ENCODE assay signal across 2 cellular contexts in the genomic region with DNA sequence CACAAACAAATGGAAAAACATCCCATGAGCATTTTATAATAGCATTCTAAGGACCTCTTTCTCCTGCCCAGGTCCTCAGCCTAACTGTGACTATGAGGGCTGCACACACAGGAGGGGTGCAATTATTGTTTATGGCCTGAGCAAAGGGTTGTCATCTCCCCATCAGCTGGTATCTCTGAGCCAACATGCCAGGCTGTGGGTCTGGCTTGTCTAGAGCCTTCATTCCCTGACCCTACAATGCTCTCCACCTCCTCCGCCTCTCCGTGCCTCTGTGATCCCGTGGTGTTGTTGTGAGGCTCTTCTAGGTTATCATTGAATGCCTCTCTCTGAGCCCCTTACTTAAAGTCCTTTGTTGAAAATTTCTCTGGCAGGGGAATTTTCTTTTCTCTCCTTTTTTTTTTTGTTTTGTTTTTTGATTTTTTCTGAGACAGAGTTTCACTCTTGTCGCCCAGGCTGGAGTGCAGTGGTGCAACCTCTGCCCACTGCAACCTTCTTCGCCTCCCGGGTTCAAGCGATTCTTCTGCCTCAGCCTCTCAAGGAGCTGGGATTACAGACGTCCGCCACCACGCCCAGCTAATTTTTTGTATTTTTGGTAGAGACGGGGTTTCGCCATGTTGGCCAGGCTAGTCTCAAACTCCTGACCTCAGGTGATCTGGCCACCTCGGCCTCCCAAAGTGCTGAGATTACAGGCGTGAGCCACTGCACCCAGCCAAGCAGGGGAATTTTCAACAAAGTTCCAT.
TF ChIP-seq lines count a peak whose summit lies in the region.

No MANE protein-coding gene starts in this region.

TF ChIP-seq in IMR-90, 13 proteins besides CTCF, POLR2A, EP300 and RAD21:
- TF ChIP-seq MAFK (IDR thresholded peaks at IDR 0.05; ENCODE audit: low read depth, low read length) (no peak), SMC3 (IDR thresholded peaks at IDR 0.05; ENCODE audit: low read depth, low read length) (no peak), CHD1 (IDR thresholded peaks at IDR 0.05; ENCODE audit: low read depth, low read length) (no peak), CEBPB (IDR thresholded peaks at IDR 0.05; ENCODE audit: low read depth, low read length) (no peak), BHLHE40 (IDR thresholded peaks at IDR 0.05; ENCODE audit: low read depth, low read length) (no peak), MXI1 (IDR thresholded peaks at IDR 0.05; ENCODE audit: borderline replicate concordance, low read depth, low read length) (no peak), RFX5 (IDR thresholded peaks at IDR 0.05; ENCODE audit: low read depth, low read length) (no peak), RCOR1 (IDR thresholded peaks at IDR 0.05; ENCODE audit: insufficient replicate concordance, low read length) (no peak), MAZ (IDR thresholded peaks at IDR 0.05; ENCODE audit: borderline replicate concordance, low read depth, low read length) (no peak), NFE2L2 (IDR thresholded peaks at IDR 0.05; ENCODE audit: low read depth, low read length) (no peak), FOS (IDR thresholded peaks at IDR 0.05; ENCODE audit: low read depth, low read length) (no peak)
- TF ChIP-seq, protein P1, sequence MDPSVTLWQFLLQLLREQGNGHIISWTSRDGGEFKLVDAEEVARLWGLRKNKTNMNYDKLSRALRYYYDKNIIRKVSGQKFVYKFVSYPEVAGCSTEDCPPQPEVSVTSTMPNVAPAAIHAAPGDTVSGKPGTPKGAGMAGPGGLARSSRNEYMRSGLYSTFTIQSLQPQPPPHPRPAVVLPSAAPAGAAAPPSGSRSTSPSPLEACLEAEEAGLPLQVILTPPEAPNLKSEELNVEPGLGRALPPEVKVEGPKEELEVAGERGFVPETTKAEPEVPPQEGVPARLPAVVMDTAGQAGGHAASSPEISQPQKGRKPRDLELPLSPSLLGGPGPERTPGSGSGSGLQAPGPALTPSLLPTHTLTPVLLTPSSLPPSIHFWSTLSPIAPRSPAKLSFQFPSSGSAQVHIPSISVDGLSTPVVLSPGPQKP (IDR thresholded peaks at IDR 0.05; ENCODE audit: borderline replicate concordance, low read depth, low read length), result no peak
- TF ChIP-seq, protein P2, sequence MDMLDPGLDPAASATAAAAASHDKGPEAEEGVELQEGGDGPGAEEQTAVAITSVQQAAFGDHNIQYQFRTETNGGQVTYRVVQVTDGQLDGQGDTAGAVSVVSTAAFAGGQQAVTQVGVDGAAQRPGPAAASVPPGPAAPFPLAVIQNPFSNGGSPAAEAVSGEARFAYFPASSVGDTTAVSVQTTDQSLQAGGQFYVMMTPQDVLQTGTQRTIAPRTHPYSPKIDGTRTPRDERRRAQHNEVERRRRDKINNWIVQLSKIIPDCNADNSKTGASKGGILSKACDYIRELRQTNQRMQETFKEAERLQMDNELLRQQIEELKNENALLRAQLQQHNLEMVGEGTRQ (IDR thresholded peaks at IDR 0.05; ENCODE audit: low read depth, low read length), result no peak

TF ChIP-seq in GM23338, 12 proteins besides CTCF, POLR2A, EP300 and RAD21:
- TF ChIP-seq EZH2 (IDR thresholded peaks at IDR 0.05; ENCODE audit: low read depth, unreplicated experiment) (no peak), NANOG (IDR thresholded peaks at IDR 0.05; ENCODE audit: borderline replicate concordance) (no peak), EZH2phosphoT487 (IDR thresholded peaks at IDR 0.05; ENCODE audit: unreplicated experiment) (no peak), ZNF331 (CRISPR knock-in tag; IDR thresholded peaks at IDR 0.05; ENCODE audit: low read depth) (no peak), POLR2AphosphoS5 (IDR thresholded peaks at IDR 0.05; ENCODE audit: low read depth) (no peak), JUNB (IDR thresholded peaks at IDR 0.05; ENCODE audit: unreplicated experiment) (no peak), STAT1 (IDR thresholded peaks at IDR 0.05; ENCODE audit: unreplicated experiment) (no peak), CREB1 (CRISPR knock-in tag; IDR thresholded peaks at IDR 0.05; ENCODE audit: low read depth) (no peak), ZNF114 (CRISPR knock-in tag; IDR thresholded peaks at IDR 0.05) (no peak)
- TF ChIP-seq, protein P3, sequence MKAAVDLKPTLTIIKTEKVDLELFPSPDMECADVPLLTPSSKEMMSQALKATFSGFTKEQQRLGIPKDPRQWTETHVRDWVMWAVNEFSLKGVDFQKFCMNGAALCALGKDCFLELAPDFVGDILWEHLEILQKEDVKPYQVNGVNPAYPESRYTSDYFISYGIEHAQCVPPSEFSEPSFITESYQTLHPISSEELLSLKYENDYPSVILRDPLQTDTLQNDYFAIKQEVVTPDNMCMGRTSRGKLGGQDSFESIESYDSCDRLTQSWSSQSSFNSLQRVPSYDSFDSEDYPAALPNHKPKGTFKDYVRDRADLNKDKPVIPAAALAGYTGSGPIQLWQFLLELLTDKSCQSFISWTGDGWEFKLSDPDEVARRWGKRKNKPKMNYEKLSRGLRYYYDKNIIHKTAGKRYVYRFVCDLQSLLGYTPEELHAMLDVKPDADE (IDR thresholded peaks at IDR 0.05), result no peak
- TF ChIP-seq, protein P4, sequence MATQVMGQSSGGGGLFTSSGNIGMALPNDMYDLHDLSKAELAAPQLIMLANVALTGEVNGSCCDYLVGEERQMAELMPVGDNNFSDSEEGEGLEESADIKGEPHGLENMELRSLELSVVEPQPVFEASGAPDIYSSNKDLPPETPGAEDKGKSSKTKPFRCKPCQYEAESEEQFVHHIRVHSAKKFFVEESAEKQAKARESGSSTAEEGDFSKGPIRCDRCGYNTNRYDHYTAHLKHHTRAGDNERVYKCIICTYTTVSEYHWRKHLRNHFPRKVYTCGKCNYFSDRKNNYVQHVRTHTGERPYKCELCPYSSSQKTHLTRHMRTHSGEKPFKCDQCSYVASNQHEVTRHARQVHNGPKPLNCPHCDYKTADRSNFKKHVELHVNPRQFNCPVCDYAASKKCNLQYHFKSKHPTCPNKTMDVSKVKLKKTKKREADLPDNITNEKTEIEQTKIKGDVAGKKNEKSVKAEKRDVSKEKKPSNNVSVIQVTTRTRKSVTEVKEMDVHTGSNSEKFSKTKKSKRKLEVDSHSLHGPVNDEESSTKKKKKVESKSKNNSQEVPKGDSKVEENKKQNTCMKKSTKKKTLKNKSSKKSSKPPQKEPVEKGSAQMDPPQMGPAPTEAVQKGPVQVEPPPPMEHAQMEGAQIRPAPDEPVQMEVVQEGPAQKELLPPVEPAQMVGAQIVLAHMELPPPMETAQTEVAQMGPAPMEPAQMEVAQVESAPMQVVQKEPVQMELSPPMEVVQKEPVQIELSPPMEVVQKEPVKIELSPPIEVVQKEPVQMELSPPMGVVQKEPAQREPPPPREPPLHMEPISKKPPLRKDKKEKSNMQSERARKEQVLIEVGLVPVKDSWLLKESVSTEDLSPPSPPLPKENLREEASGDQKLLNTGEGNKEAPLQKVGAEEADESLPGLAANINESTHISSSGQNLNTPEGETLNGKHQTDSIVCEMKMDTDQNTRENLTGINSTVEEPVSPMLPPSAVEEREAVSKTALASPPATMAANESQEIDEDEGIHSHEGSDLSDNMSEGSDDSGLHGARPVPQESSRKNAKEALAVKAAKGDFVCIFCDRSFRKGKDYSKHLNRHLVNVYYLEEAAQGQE (IDR thresholded peaks at IDR 0.05; ENCODE audit: unreplicated experiment), result no peak
- TF ChIP-seq, protein P5, sequence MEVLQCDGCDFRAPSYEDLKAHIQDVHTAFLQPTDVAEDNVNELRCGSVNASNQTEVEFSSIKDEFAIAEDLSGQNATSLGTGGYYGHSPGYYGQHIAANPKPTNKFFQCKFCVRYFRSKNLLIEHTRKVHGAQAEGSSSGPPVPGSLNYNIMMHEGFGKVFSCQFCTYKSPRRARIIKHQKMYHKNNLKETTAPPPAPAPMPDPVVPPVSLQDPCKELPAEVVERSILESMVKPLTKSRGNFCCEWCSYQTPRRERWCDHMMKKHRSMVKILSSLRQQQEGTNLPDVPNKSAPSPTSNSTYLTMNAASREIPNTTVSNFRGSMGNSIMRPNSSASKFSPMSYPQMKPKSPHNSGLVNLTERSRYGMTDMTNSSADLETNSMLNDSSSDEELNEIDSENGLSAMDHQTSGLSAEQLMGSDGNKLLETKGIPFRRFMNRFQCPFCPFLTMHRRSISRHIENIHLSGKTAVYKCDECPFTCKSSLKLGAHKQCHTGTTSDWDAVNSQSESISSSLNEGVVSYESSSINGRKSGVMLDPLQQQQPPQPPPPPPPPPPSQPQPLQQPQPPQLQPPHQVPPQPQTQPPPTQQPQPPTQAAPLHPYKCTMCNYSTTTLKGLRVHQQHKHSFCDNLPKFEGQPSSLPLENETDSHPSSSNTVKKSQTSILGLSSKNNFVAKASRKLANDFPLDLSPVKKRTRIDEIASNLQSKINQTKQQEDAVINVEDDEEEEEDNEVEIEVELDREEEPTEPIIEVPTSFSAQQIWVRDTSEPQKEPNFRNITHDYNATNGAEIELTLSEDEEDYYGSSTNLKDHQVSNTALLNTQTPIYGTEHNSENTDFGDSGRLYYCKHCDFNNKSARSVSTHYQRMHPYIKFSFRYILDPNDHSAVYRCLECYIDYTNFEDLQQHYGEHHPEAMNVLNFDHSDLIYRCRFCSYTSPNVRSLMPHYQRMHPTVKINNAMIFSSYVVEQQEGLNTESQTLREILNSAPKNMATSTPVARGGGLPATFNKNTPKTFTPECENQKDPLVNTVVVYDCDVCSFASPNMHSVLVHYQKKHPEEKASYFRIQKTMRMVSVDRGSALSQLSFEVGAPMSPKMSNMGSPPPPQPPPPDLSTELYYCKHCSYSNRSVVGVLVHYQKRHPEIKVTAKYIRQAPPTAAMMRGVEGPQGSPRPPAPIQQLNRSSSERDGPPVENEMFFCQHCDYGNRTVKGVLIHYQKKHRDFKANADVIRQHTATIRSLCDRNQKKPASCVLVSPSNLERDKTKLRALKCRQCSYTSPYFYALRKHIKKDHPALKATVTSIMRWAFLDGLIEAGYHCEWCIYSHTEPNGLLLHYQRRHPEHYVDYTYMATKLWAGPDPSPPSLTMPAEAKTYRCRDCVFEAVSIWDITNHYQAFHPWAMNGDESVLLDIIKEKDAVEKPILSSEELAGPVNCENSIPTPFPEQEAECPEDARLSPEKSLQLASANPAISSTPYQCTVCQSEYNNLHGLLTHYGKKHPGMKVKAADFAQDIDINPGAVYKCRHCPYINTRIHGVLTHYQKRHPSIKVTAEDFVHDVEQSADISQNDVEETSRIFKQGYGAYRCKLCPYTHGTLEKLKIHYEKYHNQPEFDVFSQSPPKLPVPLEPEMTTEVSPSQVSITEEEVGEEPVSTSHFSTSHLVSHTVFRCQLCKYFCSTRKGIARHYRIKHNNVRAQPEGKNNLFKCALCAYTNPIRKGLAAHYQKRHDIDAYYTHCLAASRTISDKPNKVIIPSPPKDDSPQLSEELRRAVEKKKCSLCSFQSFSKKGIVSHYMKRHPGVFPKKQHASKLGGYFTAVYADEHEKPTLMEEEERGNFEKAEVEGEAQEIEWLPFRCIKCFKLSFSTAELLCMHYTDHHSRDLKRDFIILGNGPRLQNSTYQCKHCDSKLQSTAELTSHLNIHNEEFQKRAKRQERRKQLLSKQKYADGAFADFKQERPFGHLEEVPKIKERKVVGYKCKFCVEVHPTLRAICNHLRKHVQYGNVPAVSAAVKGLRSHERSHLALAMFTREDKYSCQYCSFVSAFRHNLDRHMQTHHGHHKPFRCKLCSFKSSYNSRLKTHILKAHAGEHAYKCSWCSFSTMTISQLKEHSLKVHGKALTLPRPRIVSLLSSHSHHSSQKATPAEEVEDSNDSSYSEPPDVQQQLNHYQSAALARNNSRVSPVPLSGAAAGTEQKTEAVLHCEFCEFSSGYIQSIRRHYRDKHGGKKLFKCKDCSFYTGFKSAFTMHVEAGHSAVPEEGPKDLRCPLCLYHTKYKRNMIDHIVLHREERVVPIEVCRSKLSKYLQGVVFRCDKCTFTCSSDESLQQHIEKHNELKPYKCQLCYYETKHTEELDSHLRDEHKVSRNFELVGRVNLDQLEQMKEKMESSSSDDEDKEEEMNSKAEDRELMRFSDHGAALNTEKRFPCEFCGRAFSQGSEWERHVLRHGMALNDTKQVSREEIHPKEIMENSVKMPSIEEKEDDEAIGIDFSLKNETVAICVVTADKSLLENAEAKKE (CRISPR knock-in tag; IDR thresholded peaks at IDR 0.05), result no peak
TF ChIP-seq in GM23338: peak in this region for 0.
